Comparison of ENCODE assay signal across 23 cellular contexts in the genomic region with DNA sequence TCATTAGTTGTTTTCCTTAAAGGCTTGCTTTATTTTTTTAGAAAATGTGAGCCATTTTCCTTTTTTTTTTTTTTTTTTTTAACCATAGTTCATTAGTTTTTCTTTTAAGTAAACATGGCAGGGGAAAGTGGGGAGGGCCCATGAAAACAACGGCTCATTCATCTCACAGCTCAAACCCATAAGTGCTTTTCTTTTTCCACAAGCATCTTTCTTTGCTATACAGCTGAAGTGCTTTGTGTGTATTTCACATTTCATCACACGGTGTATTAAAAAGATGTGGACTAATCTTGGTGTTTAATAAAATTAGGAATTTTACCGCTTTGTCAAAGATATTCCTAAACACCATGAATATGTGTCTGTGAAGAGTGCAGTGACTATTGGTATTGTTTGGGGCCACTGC.
"Had no signal": no experiment of that assay in that cellular context is flagged by ENCODE, and none has a peak within 500 bp of the region (broad histone marks: within the 10 kb centered on the region; RNA-seq: fewer than 3 reads in every experiment).

No MANE protein-coding gene starts in this region.

- H3K4me3 ChIP-seq: colonic mucosa, lung, right atrium auricular region, stomach, suprapubic skin, tibial nerve, upper lobe of right lung, vagina had no signal

- H3K27ac ChIP-seq: colonic mucosa, foreskin keratinocyte, neutrophil, right atrium auricular region, stomach, suprapubic skin, tibial nerve, upper lobe of right lung, vagina had no signal

- H3K36me3 ChIP-seq: colonic mucosa, neutrophil, right atrium auricular region, suprapubic skin, upper lobe of right lung, vagina had no signal

- H3K4me1 ChIP-seq: colonic mucosa, foreskin keratinocyte, right atrium auricular region, stomach, suprapubic skin, tibial nerve, upper lobe of right lung, vagina had no signal

- DNase-seq: colonic mucosa; dermis blood vessel endothelial cell; effector CD4-positive, alpha-beta T cell; endodermal cell; erythroblast; foreskin keratinocyte; glutamatergic neuron; left colon; left ventricle myocardium superior; mesendoderm; naive thymus-derived CD8-positive, alpha-beta T cell; posterior cingulate gyrus; small intestine; stimulated activated CD4-positive, alpha-beta T cell treated with anti-CD3 and anti-CD28 coated beads, Interleukin-12 subunit alpha, Interleukin-12 subunit beta, amount 100 ng/mL, for 4 hours; stimulated activated naive CD4-positive, alpha-beta T cell; stomach; upper lobe of right lung had no signal

- H3K9me3 ChIP-seq: colonic mucosa, neutrophil, right atrium auricular region, stomach, suprapubic skin, tibial nerve, upper lobe of right lung, vagina had no signal

- H3K27me3 ChIP-seq: colonic mucosa, foreskin keratinocyte, neutrophil, right atrium auricular region, stomach, suprapubic skin, tibial nerve, upper lobe of right lung, vagina had no signal

- ATAC-seq: foreskin keratinocyte; left colon; left ventricle myocardium superior; naive thymus-derived CD8-positive, alpha-beta T cell; upper lobe of right lung had no signal
